In the genomic region with DNA sequence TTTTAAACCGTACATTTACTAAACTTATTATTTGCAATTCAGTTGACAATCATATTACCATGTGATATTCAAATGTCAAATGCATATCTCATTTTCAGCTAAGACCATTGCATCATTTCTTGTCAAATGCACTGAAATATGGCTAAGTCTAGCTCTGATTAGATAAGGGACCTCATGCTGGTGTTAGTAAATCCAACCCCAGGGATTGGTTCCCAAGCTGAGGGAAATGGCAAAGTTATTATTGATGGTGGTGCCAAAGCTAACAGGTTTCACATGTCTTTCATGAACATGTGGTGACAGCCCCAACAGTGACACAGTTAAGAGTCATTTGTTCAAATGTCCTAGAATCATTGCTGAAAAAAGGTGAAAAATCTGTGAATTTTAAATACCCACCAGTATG, we compare ENCODE assay signal across 1 cellular context.
TF ChIP-seq lines count a peak whose summit lies in the region.

No MANE protein-coding gene starts in this region.

TF ChIP-seq in HEK293, 187 proteins besides CTCF, POLR2A, EP300 and RAD21 (continued from another document and continues in another):
- TF ChIP-seq ZNF830 (tag by site-specific recombination; IDR thresholded peaks at IDR 0.05; ENCODE audit: low read depth) (no peak), SP2 (tag by site-specific recombination; IDR thresholded peaks at IDR 0.05) (no peak), ATF2 (tag by site-specific recombination; IDR thresholded peaks at IDR 0.05; ENCODE audit: low read depth) (peak; percentile 47; the same call in 1 of the 2 replicates), ZBTB8A (tag by site-specific recombination; IDR thresholded peaks at IDR 0.05) (no peak), GLI2 (tag by site-specific recombination; IDR thresholded peaks at IDR 0.05; ENCODE audit: borderline replicate concordance, low read depth) (peak; percentile 10; the same call in 1 of the 2 replicates), ZNF121 (tag by site-specific recombination; IDR thresholded peaks at IDR 0.05) (no peak), ZNF660 (tag by site-specific recombination; IDR thresholded peaks at IDR 0.05) (no peak), ZNF174 (tag by site-specific recombination; IDR thresholded peaks at IDR 0.05) (no peak), ZNF48 (tag by site-specific recombination; IDR thresholded peaks at IDR 0.05) (no peak), ZNF239 (tag by site-specific recombination; IDR thresholded peaks at IDR 0.05) (no peak), ZFP41 (tag by site-specific recombination; IDR thresholded peaks at IDR 0.05; ENCODE audit: borderline replicate concordance) (no peak), ZNF514 (tag by site-specific recombination; IDR thresholded peaks at IDR 0.05) (no peak), ZNF558 (tag by site-specific recombination; IDR thresholded peaks at IDR 0.05) (peak; percentile 47; the same call in 1 of the 2 replicates), ZNF548 (tag by site-specific recombination; IDR thresholded peaks at IDR 0.05) (no peak), HOXA7 (CRISPR knock-in tag; IDR thresholded peaks at IDR 0.05; ENCODE audit: borderline replicate concordance) (no peak), MEIS1 (CRISPR knock-in tag; IDR thresholded peaks at IDR 0.05; ENCODE audit: borderline replicate concordance) (no peak), ZNF292 (tag by site-specific recombination; IDR thresholded peaks at IDR 0.05; ENCODE audit: borderline replicate concordance, low read depth) (no peak), ZNF248 (tag by site-specific recombination; IDR thresholded peaks at IDR 0.05) (no peak), ZNF416 (tag by site-specific recombination; IDR thresholded peaks at IDR 0.05) (no peak), ZNF426 (tag by site-specific recombination; IDR thresholded peaks at IDR 0.05) (no peak), ZBTB6 (tag by site-specific recombination; IDR thresholded peaks at IDR 0.05) (no peak), ZNF555 (tag by site-specific recombination; conservative IDR thresholded peaks at IDR 0.05) (no peak), ZNF211 (tag by site-specific recombination; IDR thresholded peaks at IDR 0.05; ENCODE audit: low read depth) (no peak), ZNF23 (tag by site-specific recombination; IDR thresholded peaks at IDR 0.05; ENCODE audit: borderline replicate concordance) (no peak), ZNF175 (tag by site-specific recombination; IDR thresholded peaks at IDR 0.05) (no peak), ZNF747 (tag by site-specific recombination; IDR thresholded peaks at IDR 0.05) (no peak), ZNF654 (tag by site-specific recombination; IDR thresholded peaks at IDR 0.05; ENCODE audit: low read depth) (no peak), ZNF701 (tag by site-specific recombination; IDR thresholded peaks at IDR 0.05) (no peak), PATZ1 (tag by site-specific recombination; IDR thresholded peaks at IDR 0.05) (no peak), SETDB1 (IDR thresholded peaks at IDR 0.05; ENCODE audit: insufficient read length, low read length) (no peak), TRIM28 (IDR thresholded peaks at IDR 0.05; ENCODE audit: borderline replicate concordance, low read length) (no peak; the same call in 1 of the 2 replicates), ZNF138 (tag by site-specific recombination; IDR thresholded peaks at IDR 0.05; ENCODE audit: borderline replicate concordance) (no peak), ZNF501 (tag by site-specific recombination; IDR thresholded peaks at IDR 0.05) (no peak), ZSCAN30 (tag by site-specific recombination; IDR thresholded peaks at IDR 0.05) (no peak), ZNF140 (tag by site-specific recombination; IDR thresholded peaks at IDR 0.05) (no peak)
- TF ChIP-seq, protein P1, sequence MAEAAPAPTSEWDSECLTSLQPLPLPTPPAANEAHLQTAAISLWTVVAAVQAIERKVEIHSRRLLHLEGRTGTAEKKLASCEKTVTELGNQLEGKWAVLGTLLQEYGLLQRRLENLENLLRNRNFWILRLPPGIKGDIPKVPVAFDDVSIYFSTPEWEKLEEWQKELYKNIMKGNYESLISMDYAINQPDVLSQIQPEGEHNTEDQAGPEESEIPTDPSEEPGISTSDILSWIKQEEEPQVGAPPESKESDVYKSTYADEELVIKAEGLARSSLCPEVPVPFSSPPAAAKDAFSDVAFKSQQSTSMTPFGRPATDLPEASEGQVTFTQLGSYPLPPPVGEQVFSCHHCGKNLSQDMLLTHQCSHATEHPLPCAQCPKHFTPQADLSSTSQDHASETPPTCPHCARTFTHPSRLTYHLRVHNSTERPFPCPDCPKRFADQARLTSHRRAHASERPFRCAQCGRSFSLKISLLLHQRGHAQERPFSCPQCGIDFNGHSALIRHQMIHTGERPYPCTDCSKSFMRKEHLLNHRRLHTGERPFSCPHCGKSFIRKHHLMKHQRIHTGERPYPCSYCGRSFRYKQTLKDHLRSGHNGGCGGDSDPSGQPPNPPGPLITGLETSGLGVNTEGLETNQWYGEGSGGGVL (tag by site-specific recombination; IDR thresholded peaks at IDR 0.05) = no peak
- TF ChIP-seq, protein P2, sequence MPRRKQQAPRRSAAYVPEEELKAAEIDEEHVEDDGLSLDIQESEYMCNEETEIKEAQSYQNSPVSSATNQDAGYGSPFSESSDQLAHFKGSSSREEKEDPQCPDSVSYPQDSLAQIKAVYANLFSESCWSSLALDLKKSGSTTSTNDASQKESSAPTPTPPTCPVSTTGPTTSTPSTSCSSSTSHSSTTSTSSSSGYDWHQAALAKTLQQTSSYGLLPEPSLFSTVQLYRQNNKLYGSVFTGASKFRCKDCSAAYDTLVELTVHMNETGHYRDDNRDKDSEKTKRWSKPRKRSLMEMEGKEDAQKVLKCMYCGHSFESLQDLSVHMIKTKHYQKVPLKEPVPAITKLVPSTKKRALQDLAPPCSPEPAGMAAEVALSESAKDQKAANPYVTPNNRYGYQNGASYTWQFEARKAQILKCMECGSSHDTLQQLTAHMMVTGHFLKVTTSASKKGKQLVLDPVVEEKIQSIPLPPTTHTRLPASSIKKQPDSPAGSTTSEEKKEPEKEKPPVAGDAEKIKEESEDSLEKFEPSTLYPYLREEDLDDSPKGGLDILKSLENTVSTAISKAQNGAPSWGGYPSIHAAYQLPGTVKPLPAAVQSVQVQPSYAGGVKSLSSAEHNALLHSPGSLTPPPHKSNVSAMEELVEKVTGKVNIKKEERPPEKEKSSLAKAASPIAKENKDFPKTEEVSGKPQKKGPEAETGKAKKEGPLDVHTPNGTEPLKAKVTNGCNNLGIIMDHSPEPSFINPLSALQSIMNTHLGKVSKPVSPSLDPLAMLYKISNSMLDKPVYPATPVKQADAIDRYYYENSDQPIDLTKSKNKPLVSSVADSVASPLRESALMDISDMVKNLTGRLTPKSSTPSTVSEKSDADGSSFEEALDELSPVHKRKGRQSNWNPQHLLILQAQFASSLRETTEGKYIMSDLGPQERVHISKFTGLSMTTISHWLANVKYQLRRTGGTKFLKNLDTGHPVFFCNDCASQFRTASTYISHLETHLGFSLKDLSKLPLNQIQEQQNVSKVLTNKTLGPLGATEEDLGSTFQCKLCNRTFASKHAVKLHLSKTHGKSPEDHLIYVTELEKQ (tag by site-specific recombination; IDR thresholded peaks at IDR 0.05; ENCODE audit: borderline replicate concordance) = no peak
- TF ChIP-seq, protein P3, sequence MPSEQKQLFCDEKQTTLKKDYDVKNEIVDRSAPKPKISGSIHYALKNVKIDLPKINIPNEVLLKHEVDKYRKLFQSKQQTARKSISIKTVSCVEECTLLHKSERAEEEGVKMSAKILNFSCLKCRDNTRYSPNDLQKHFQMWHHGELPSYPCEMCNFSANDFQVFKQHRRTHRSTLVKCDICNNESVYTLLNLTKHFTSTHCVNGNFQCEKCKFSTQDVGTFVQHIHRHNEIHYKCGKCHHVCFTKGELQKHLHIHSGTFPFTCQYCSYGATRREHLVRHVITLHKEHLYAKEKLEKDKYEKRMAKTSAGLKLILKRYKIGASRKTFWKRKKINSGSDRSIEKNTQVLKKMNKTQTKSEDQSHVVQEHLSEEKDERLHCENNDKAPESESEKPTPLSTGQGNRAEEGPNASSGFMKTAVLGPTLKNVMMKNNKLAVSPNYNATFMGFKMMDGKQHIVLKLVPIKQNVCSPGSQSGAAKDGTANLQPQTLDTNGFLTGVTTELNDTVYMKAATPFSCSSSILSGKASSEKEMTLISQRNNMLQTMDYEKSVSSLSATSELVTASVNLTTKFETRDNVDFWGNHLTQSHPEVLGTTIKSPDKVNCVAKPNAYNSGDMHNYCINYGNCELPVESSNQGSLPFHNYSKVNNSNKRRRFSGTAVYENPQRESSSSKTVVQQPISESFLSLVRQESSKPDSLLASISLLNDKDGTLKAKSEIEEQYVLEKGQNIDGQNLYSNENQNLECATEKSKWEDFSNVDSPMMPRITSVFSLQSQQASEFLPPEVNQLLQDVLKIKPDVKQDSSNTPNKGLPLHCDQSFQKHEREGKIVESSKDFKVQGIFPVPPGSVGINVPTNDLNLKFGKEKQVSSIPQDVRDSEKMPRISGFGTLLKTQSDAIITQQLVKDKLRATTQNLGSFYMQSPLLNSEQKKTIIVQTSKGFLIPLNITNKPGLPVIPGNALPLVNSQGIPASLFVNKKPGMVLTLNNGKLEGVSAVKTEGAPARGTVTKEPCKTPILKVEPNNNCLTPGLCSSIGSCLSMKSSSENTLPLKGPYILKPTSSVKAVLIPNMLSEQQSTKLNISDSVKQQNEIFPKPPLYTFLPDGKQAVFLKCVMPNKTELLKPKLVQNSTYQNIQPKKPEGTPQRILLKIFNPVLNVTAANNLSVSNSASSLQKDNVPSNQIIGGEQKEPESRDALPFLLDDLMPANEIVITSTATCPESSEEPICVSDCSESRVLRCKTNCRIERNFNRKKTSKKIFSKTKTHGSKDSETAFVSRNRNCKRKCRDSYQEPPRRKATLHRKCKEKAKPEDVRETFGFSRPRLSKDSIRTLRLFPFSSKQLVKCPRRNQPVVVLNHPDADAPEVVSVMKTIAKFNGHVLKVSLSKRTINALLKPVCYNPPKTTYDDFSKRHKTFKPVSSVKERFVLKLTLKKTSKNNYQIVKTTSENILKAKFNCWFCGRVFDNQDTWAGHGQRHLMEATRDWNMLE (tag by site-specific recombination; conservative IDR thresholded peaks at IDR 0.05; ENCODE audit: low read depth) = no peak
- TF ChIP-seq, protein P4, sequence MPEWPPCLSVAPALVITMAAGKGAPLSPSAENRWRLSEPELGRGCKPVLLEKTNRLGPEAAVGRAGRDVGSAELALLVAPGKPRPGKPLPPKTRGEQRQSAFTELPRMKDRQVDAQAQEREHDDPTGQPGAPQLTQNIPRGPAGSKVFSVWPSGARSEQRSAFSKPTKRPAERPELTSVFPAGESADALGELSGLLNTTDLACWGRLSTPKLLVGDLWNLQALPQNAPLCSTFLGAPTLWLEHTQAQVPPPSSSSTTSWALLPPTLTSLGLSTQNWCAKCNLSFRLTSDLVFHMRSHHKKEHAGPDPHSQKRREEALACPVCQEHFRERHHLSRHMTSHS (tag by site-specific recombination; IDR thresholded peaks at IDR 0.05) = no peak; the same call in 1 of the 2 replicates
- TF ChIP-seq, protein P5, sequence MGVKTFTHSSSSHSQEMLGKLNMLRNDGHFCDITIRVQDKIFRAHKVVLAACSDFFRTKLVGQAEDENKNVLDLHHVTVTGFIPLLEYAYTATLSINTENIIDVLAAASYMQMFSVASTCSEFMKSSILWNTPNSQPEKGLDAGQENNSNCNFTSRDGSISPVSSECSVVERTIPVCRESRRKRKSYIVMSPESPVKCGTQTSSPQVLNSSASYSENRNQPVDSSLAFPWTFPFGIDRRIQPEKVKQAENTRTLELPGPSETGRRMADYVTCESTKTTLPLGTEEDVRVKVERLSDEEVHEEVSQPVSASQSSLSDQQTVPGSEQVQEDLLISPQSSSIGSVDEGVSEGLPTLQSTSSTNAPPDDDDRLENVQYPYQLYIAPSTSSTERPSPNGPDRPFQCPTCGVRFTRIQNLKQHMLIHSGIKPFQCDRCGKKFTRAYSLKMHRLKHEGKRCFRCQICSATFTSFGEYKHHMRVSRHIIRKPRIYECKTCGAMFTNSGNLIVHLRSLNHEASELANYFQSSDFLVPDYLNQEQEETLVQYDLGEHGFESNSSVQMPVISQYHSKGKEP (tag by site-specific recombination; IDR thresholded peaks at IDR 0.05) = 0 out of 2 replicates have a peak, but pooled peaks have one; percentile 15
